In the genomic region with DNA sequence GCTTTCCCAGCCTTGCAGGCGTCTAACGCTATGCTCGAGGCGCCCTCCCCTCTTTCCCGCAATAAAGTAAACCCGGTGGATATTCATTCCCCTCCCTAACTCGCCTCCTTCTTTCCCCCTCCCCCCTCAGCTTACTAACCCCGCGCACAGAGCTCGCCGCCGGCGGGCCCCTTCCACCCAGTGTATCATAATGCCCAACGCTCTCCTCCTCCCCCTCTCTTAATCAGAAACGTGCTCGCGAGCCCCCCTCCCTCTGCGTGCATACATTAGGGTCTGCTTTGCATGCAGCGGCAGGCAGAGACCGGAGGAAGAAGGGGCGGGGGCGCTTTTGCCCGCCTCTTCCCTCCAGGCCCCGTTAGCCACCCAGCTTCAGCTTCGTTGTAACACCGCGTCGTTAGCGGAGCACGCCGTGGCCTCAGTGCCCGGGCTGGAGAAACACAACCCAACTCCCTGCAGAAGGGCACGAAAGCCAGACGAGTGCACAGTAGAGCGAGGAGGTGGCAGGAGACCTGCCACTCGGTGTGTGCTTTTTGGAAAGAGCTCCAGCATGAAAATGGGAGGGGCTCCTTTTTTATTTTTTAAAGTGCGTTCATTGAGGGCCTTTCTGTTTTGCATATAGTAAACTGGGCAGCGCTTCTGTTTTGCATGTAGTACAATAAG, we compare ENCODE assay signal across 8 cellular contexts. TPM values are rescaled to one million over a fixed set of nuclear protein-coding genes. Genes with fewer than 3 reads are reported as not detected.
DNase-seq lines count a peak whose midpoint lies in the region; ATAC-seq and TF ChIP-seq lines count a peak whose summit lies in the region.

No MANE protein-coding gene starts in this region.

- H2BK5ac ChIP-seq in neuronal stem cell (ENCODE audit: low read length): peak overlapping the region; percentile 57

- H2BK120ac ChIP-seq in neuronal stem cell (ENCODE audit: low read depth, low read length): peak overlapping the region; percentile 65

- no peak overlapping the region for H2BK15ac ChIP-seq in neuronal stem cell (ENCODE audit: low read length)

- H3K9ac ChIP-seq in neuronal stem cell (ENCODE audit: low read depth, low read length, poor library complexity): peak overlapping the region; percentile 82

- H3K18ac ChIP-seq in neuronal stem cell (ENCODE audit: low read length): peak overlapping the region; percentile 86

- H3K4me3 ChIP-seq in fibroblast of villous mesenchyme (ENCODE audit: low read depth, low read length) (peak overlapping the region; percentile 75), neuronal stem cell (ENCODE audit: low read length in 2 of 2) (peak overlapping the region; percentile 67 to 87), upper lobe of right lung (peak overlapping the region; percentile 94)

- H2AK5ac ChIP-seq in neuronal stem cell (ENCODE audit: low read depth, low read length): no peak overlapping the region

- peak overlapping the region; percentile 97 for H3K27ac ChIP-seq in neuronal stem cell (replicated peaks; ENCODE audit: low read length)
- H3K27ac ChIP-seq in upper lobe of right lung: peak overlapping the region; percentile 78

- no peaks in the 10 kb centered on the region for H3K79me1 ChIP-seq in neuronal stem cell (ENCODE audit: low read depth, low read length)

- no peak overlapping the region for H4K91ac ChIP-seq in neuronal stem cell (ENCODE audit: low read depth, low read length, poor library complexity)

- ATAC-seq in GM21825 (IDR thresholded peaks at IDR 0.05; ENCODE audit: unreplicated experiment) (peak; percentile 17), upper lobe of right lung (peak; percentile 1)

- no peak overlapping the region for H3K4ac ChIP-seq in neuronal stem cell (ENCODE audit: low read length)

- no peak for TF ChIP-seq CTCF in fibroblast of villous mesenchyme (IDR thresholded peaks at IDR 0.05; ENCODE audit: insufficient read depth, low read depth, low read length)
- TF ChIP-seq CTCF in upper lobe of right lung (IDR thresholded peaks at IDR 0.05): no peak

- no CpG with 5 or more reads among the region's 38 CpGs for WGBS in neuronal stem cell (ENCODE audit: extremely low coverage in 2 of 2, insufficient read length in 2 of 2, insufficient replicate concordance in 1 of 2), 2 donors

- intact Hi-C loops in upper lobe of right lung (cut with DNase I): no loop called here

- H3K9me3 ChIP-seq in neuronal stem cell (replicated peaks in 1 of 2; ENCODE audit: control insufficient read depth in 2 of 2, insufficient read depth in 1 of 2, low read depth in 1 of 2, low read length in 2 of 2): no peaks in the 10 kb centered on the region
- H3K9me3 ChIP-seq in upper lobe of right lung: no peaks in the 10 kb centered on the region

- DNase-seq in DMS153 (lab: John Stamatoyannopoulos, UW) (peak; percentile 77), LoVo (ENCODE audit: low spot score) (peak; percentile 44), RPMI7951 (ENCODE audit: low read depth) (peak; percentile 58), fibroblast of villous mesenchyme (ENCODE audit: low read depth) (peak; percentile 38), neuronal stem cell (ENCODE audit: low spot score) (peak; percentile 90), upper lobe of right lung (peak; percentile 75)
- peak; percentile 22 to 42 for DNase-seq in activated T-helper 1 cell treated with anti-CD3 and anti-CD28 coated beads, Interleukin-2, amount 50 U/mL, for 16 hours (ENCODE audit: low read depth in 1 of 2, low spot score in 1 of 2)

- H3K36me3 ChIP-seq in neuronal stem cell (replicated peaks in 1 of 2; ENCODE audit: control insufficient read depth in 2 of 2, insufficient read depth in 2 of 2, low read length in 2 of 2) (peaks cover 0 to 16% of the 10 kb centered on the region in 2 donors), upper lobe of right lung (no peaks in the 10 kb centered on the region)

- H3K14ac ChIP-seq in neuronal stem cell (ENCODE audit: low read length): no peak overlapping the region

- peaks cover 4 to 20% of the 10 kb centered on the region in 2 donors for H3K4me1 ChIP-seq in neuronal stem cell (ENCODE audit: control insufficient read depth in 2 of 2, insufficient read depth in 1 of 2, low read depth in 1 of 2, low read length in 2 of 2)
- H3K4me1 ChIP-seq in upper lobe of right lung: peaks cover 26% of the 10 kb centered on the region

- H3K27me3 ChIP-seq in neuronal stem cell (ENCODE audit: control insufficient read depth in 3 of 3, insufficient read depth in 3 of 3, low read depth in 1 of 3, low read length in 3 of 3): no peaks in the 10 kb centered on the region
- no peaks in the 10 kb centered on the region for H3K27me3 ChIP-seq in upper lobe of right lung

- H3K4me2 ChIP-seq in neuronal stem cell (ENCODE audit: insufficient read depth, low read length, poor library complexity, severe bottlenecking): peak overlapping the region; percentile 89

- H4K8ac ChIP-seq in neuronal stem cell (ENCODE audit: low read depth, low read length): no peak overlapping the region

- H2BK12ac ChIP-seq in neuronal stem cell (ENCODE audit: low read length): no peak overlapping the region

- H2AFZ ChIP-seq in neuronal stem cell (ENCODE audit: low read length): peak overlapping the region; percentile 88

- H3K23ac ChIP-seq in neuronal stem cell (ENCODE audit: low read depth, low read length, poor library complexity): peak overlapping the region; percentile 2

RNA-seq across cellular contexts. Expression of gene KMT2A, which starts 0.9 kb away (rescaled TPM):
- 18.0 and 21.9 TPM in 2 replicates for total RNA-seq in RPMI7951 (2014; rRNA removed; shearing (Covaris generic))
- total RNA-seq in fibroblast of villous mesenchyme (39.6 and 47.1 TPM in 2 replicates), upper lobe of right lung (64.7 TPM)
- polyA plus RNA-seq in neuronal stem cell (2013, experiment 1 of 2): 15.7 TPM
- polyA plus RNA-seq in neuronal stem cell (2013, experiment 2 of 2): 16.0 TPM

RNA-seq across cellular contexts. Expression of gene ATP5MG, which starts 34.0 kb away (rescaled TPM):
- 125 and 126 TPM in 2 replicates for total RNA-seq in RPMI7951 (2014; rRNA removed; shearing (Covaris generic))
- total RNA-seq in fibroblast of villous mesenchyme (34.1 and 44.0 TPM in 2 replicates), upper lobe of right lung (140 TPM)
- 596 TPM for polyA plus RNA-seq in neuronal stem cell (2013, experiment 1 of 2)
- 596 TPM for polyA plus RNA-seq in neuronal stem cell (2013, experiment 2 of 2)

Comparison
In these comparisons a context has a peak if more than half of its experiments do, and no peak if none do; other contexts are left out.
1. Peak in every context shown above with its lines: DNase-seq, ATAC-seq, H3K4me3 ChIP-seq and H3K27ac ChIP-seq.
2. DNase-seq: peak in every context shown above with its lines; median percentile 90 in neuronal stem cell; 77 in DMS153; 75 in upper lobe of right lung; 58 in RPMI7951; 44 in LoVo; 38 in fibroblast of villous mesenchyme; 32 in activated T-helper 1 cell treated with anti-CD3 and anti-CD28 coated beads, Interleukin-2, amount 50 U/mL, for 16 hours.